In the genomic region with DNA sequence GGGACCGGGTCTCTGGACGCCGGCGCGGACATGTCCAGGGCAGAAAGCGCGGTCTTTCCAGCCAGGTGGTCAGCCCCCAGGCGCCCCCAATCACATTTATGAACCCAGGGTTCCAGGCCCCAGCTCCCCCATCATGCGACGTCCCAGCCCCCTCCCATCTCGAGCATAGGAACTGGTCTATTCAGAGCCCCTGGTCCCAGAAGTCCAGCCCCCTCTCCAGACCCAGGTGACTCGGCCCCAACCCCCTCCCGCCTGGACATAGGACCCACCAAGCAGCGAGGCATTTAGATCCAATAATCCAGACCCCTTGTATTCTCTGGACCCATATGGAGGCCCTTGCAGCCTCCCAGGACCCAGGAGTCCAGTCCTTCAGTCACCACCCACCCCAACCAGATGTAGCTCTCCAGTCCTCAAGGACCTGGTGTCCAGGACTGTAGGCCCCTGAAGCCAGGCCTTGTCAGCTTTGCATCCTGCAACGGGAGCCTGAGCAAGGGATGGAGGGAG, we compare ENCODE assay signal across 8 cellular contexts. TPM values are rescaled to one million over a fixed set of nuclear protein-coding genes. Genes with fewer than 3 reads are reported as not detected.
DNase-seq lines count a peak whose midpoint lies in the region; ATAC-seq and TF ChIP-seq lines count a peak whose summit lies in the region.

No MANE protein-coding gene starts in this region.

- H3K27me3 ChIP-seq in BLaER1 treated with 17β-estradiol and CSF1 and Interleukin-3, amounts not matched to agents 10 nM and 100 nM: peaks cover 41 to 67% (median 60%) of the 10 kb centered on the region in 11 experiments
- H3K27me3 ChIP-seq in neuronal stem cell (ENCODE audit: control insufficient read depth in 3 of 3, insufficient read depth in 3 of 3, low read depth in 1 of 3, low read length in 3 of 3) (no peaks in the 10 kb centered on the region), thyroid gland (no peaks in the 10 kb centered on the region)

- peak overlapping the region; percentile 69 to 91 (median 86) for H3K4me2 ChIP-seq in BLaER1 treated with 17β-estradiol and CSF1 and Interleukin-3, amounts not matched to agents 10 nM and 100 nM
- peak overlapping the region; percentile 97 for H3K4me2 ChIP-seq in neuronal stem cell (ENCODE audit: insufficient read depth, low read length, poor library complexity, severe bottlenecking)

- H3K9me3 Mint-ChIP-seq in dendritic cell treated with granulocyte-macrophage colony-stimulating factor and Interleukin-4, amounts not matched to agents 40 ng/mL and 50 ng/mL, for 4 days: peaks cover 6% of the 10 kb centered on the region

- H3K23ac ChIP-seq in neuronal stem cell (ENCODE audit: low read depth, low read length, poor library complexity): peak overlapping the region; percentile 62

- TF ChIP-seq CTCF in LNCaP clone FGC (IDR thresholded peaks at IDR 0.05; ENCODE audit: control insufficient read depth, extremely low read depth, insufficient read depth) (no peak), thyroid gland (IDR thresholded peaks at IDR 0.05) (no peak)

- H3K27ac Mint-ChIP-seq in dendritic cell treated with granulocyte-macrophage colony-stimulating factor and Interleukin-4, amounts not matched to agents 40 ng/mL and 50 ng/mL, for 4 days: no peak overlapping the region

- no peaks in the 10 kb centered on the region for H3K36me3 ChIP-seq in BLaER1 treated with 17β-estradiol and CSF1 and Interleukin-3, amounts not matched to agents 10 nM and 100 nM
- H3K36me3 ChIP-seq in neuronal stem cell (replicated peaks in 1 of 2; ENCODE audit: control insufficient read depth in 2 of 2, insufficient read depth in 2 of 2, low read length in 2 of 2) (peaks cover 17 to 31% of the 10 kb centered on the region in 2 donors), thyroid gland (no peaks in the 10 kb centered on the region)

- H2BK120ac ChIP-seq in neuronal stem cell (ENCODE audit: low read depth, low read length): peak overlapping the region; percentile 93

- no peaks in the 10 kb centered on the region for H3K9me3 ChIP-seq in BLaER1 treated with 17β-estradiol and CSF1 and Interleukin-3, amounts not matched to agents 10 nM and 100 nM (replicated peaks in 1 of 11)
- H3K9me3 ChIP-seq in neuronal stem cell (replicated peaks in 1 of 2; ENCODE audit: control insufficient read depth in 2 of 2, insufficient read depth in 1 of 2, low read depth in 1 of 2, low read length in 2 of 2): no peaks in the 10 kb centered on the region
- H3K9me3 ChIP-seq in thyroid gland: no peaks in the 10 kb centered on the region

- TF ChIP-seq POLR2A in thyroid gland (IDR thresholded peaks at IDR 0.05): no peak

- H2BK5ac ChIP-seq in neuronal stem cell (ENCODE audit: low read length): peak overlapping the region; percentile 98

- H3K4me3 ChIP-seq in BLaER1 treated with 17β-estradiol and CSF1 and Interleukin-3, amounts not matched to agents 10 nM and 100 nM: peak overlapping the region; percentile 38 to 66 (median 53)
- H3K4me3 ChIP-seq in LNCaP clone FGC (ENCODE audit: low read depth, low read length) (peak overlapping the region; percentile 53), neuronal stem cell (ENCODE audit: low read length in 2 of 2) (peak overlapping the region; percentile 59 to 82), thyroid gland (replicated peaks in 1 of 3) (peak overlapping the region in 1 of 3 donors; percentile 32)

- no peak for DNase-seq in LNCaP clone FGC (ENCODE audit: low read depth)
- no peak for DNase-seq in neuronal stem cell (ENCODE audit: low spot score)
- DNase-seq in thyroid gland: no peak
- DNase-seq in NCI-H2227 (lab: John Stamatoyannopoulos, UW; ENCODE audit: unreplicated experiment): no peak

- no CpG with 5 or more reads among the region's 15 CpGs for WGBS in neuronal stem cell (ENCODE audit: extremely low coverage in 2 of 2, insufficient read length in 2 of 2, insufficient replicate concordance in 1 of 2), 2 donors
- 7 to 8% methylated on average over 7 to 9 of the region's 15 CpGs for WGBS in thyroid gland, 2 donors

- H4K91ac ChIP-seq in neuronal stem cell (ENCODE audit: low read depth, low read length, poor library complexity): peak overlapping the region; percentile 15

- peak overlapping the region; percentile 97 for H2BK15ac ChIP-seq in neuronal stem cell (ENCODE audit: low read length)

- H3K4me3 Mint-ChIP-seq in dendritic cell treated with granulocyte-macrophage colony-stimulating factor and Interleukin-4, amounts not matched to agents 40 ng/mL and 50 ng/mL, for 4 days: peak overlapping the region; percentile 46

- no peak overlapping the region for H4K8ac ChIP-seq in neuronal stem cell (ENCODE audit: low read depth, low read length)

- H3K27me3 Mint-ChIP-seq in dendritic cell treated with granulocyte-macrophage colony-stimulating factor and Interleukin-4, amounts not matched to agents 40 ng/mL and 50 ng/mL, for 4 days: peaks cover 73% of the 10 kb centered on the region

- peak overlapping the region; percentile 98 for H3K18ac ChIP-seq in neuronal stem cell (ENCODE audit: low read length)

- intact Hi-C loops in dendritic cell treated with granulocyte-macrophage colony-stimulating factor and Interleukin-4, amounts not matched to agents 40 ng/mL and 50 ng/mL, for 4 days (cut with micrococcal nuclease): no loop called here
- intact Hi-C loops in thyroid gland (cut with DNase I): no loop called here

- peaks cover 22% of the 10 kb centered on the region for H3K4me1 Mint-ChIP-seq in dendritic cell treated with granulocyte-macrophage colony-stimulating factor and Interleukin-4, amounts not matched to agents 40 ng/mL and 50 ng/mL, for 4 days (ENCODE audit: low read depth)

- H2AFZ ChIP-seq in neuronal stem cell (ENCODE audit: low read length): peak overlapping the region; percentile 90

- H2AK5ac ChIP-seq in neuronal stem cell (ENCODE audit: low read depth, low read length): peak overlapping the region; percentile 58

- ATAC-seq in HG03280 (IDR thresholded peaks at IDR 0.05; ENCODE audit: unreplicated experiment) (no peak), GM18873 (IDR thresholded peaks at IDR 0.05; ENCODE audit: low FRiP score, unreplicated experiment) (no peak)

- H3K36me3 Mint-ChIP-seq in dendritic cell treated with granulocyte-macrophage colony-stimulating factor and Interleukin-4, amounts not matched to agents 40 ng/mL and 50 ng/mL, for 4 days (ENCODE audit: low read depth): no peaks in the 10 kb centered on the region

- H4K20me1 ChIP-seq in BLaER1 treated with 17β-estradiol and CSF1 and Interleukin-3, amounts not matched to agents 10 nM and 100 nM: peaks cover 0 to 15% (median 0%) of the 10 kb centered on the region in 11 experiments; a peak in 1 of 22 replicates

- H3K79me1 ChIP-seq in neuronal stem cell (ENCODE audit: low read depth, low read length): peaks cover 5% of the 10 kb centered on the region

- H2BK12ac ChIP-seq in neuronal stem cell (ENCODE audit: low read length): peak overlapping the region; percentile 30

- H3K9ac ChIP-seq in BLaER1 treated with 17β-estradiol and CSF1 and Interleukin-3, amounts not matched to agents 10 nM and 100 nM: peak overlapping the region in 3 of 11 experiments; percentile 19 to 48 (median 35); a peak in 2 of 22 replicates
- H3K9ac ChIP-seq in neuronal stem cell (ENCODE audit: low read depth, low read length, poor library complexity): peak overlapping the region; percentile 78

- H3K4me1 ChIP-seq in BLaER1 treated with 17β-estradiol and CSF1 and Interleukin-3, amounts not matched to agents 10 nM and 100 nM: peaks cover 11 to 17% (median 15%) of the 10 kb centered on the region in 10 experiments
- peaks cover 7 to 10% of the 10 kb centered on the region in 2 donors for H3K4me1 ChIP-seq in neuronal stem cell (ENCODE audit: control insufficient read depth in 2 of 2, insufficient read depth in 1 of 2, low read depth in 1 of 2, low read length in 2 of 2)
- peaks cover 15 to 18% of the 10 kb centered on the region in 2 donors for H3K4me1 ChIP-seq in thyroid gland

- no peak overlapping the region for H3K14ac ChIP-seq in neuronal stem cell (ENCODE audit: low read length)

- H3K27ac ChIP-seq in BLaER1 treated with 17β-estradiol and CSF1 and Interleukin-3, amounts not matched to agents 10 nM and 100 nM: no peak overlapping the region
- H3K27ac ChIP-seq in neuronal stem cell (replicated peaks; ENCODE audit: low read length): peak overlapping the region; percentile 98
- no peak overlapping the region for H3K27ac ChIP-seq in thyroid gland

- H3K4ac ChIP-seq in neuronal stem cell (ENCODE audit: low read length): no peak overlapping the region

RNA-seq across cellular contexts. Expression of gene APLP1, which starts 0.5 kb away (rescaled TPM):
- polyA plus RNA-seq in neuronal stem cell (2013, experiment 1 of 2): 299 TPM
- polyA plus RNA-seq in neuronal stem cell (2013, experiment 2 of 2): 297 TPM
- total RNA-seq in thyroid gland: 1 to 10 TPM in 2 of 4 donors, under 1 TPM in 2; 0.67 to 5.3 (median 2.8) TPM

RNA-seq across cellular contexts. Expression of gene KIRREL2, which starts 12.2 kb away (rescaled TPM):
- polyA plus RNA-seq in neuronal stem cell (2013, experiment 1 of 2): 7.2 TPM
- 7.3 TPM for polyA plus RNA-seq in neuronal stem cell (2013, experiment 2 of 2)
- under 1 TPM in 2 of 4 donors, not detected in 2; 0.20 to 0.33 TPM for total RNA-seq in thyroid gland

RNA-seq across cellular contexts. Expression of gene NPHS1, which starts 16.6 kb away (rescaled TPM):
- 0.74 TPM for polyA plus RNA-seq in neuronal stem cell (2013, experiment 1 of 2)
- 0.58 TPM for polyA plus RNA-seq in neuronal stem cell (2013, experiment 2 of 2)
- not detected for total RNA-seq in thyroid gland

RNA-seq across cellular contexts. Expression of gene NFKBID, which starts 31.5 kb away (rescaled TPM):
- polyA plus RNA-seq in neuronal stem cell (2013, experiment 1 of 2): 4.8 TPM
- 4.7 TPM for polyA plus RNA-seq in neuronal stem cell (2013, experiment 2 of 2)
- 10 to 100 TPM in 3 of 4 donors, 1 to 10 TPM in 1; 7.0 to 56.7 (median 16.9) TPM for total RNA-seq in thyroid gland

RNA-seq across cellular contexts. Expression of gene HCST, which starts 33.5 kb away (rescaled TPM):
- polyA plus RNA-seq in neuronal stem cell (2013, experiment 1 of 2): 0.32 TPM
- polyA plus RNA-seq in neuronal stem cell (2013, experiment 2 of 2): 0.39 TPM
- total RNA-seq in thyroid gland: 1 to 10 TPM in 2 of 4 donors, not detected in 2; 1.4 to 4.4 TPM
